24 cellular contexts compared by ENCODE assay signal in the genomic region with DNA sequence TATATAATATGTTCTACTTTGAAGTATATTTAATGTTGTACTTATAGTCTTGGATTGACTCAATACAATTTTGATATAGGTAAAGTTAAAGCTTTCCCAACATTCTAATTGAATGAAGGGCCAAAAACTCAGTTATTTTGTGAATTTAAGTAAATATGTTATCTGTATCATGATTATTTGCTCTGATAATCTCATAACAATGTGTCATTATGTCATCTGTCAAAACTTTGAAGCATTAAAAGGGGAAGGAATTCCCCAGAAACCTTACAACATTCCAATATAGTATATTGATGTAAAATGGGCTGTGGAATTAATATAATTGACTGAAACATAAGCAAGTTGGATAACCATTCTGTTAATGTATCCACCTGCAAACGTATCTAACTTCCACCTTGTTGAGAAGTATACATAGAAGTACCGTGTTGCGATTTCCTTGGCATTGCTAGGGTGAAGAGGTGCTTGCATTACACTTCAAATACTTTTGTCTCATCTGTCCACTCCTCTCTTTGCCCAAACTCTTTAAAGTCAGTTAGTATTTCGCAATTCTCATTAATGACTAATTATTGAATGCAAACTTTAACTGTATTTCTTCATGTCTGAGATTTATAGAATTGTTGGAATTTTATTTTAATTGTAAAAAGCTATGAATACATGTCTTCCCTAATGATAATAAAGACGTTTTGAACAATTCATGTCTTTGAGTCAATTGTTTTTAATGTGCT.
DNase-seq lines count a peak whose midpoint lies in the region; ATAC-seq, FAIRE-seq and TF ChIP-seq lines count a peak whose summit lies in the region.
"Had no signal": no experiment of that assay in that cellular context is flagged by ENCODE, and none has a peak within 500 bp of the region (broad histone marks: within the 10 kb centered on the region; RNA-seq: fewer than 3 reads in every experiment).

No MANE protein-coding gene starts in this region.

- DNase-seq in SK-N-SH: no peak
- DNase-seq in D721Med (ENCODE audit: insufficient read length, low spot score): no peak
- DNase-seq in GM13976 (ENCODE audit: low spot score): no peak
- DNase-seq: AML-193; Caco-2; Calu3; CD4-positive, alpha-beta T cell; CD8-positive, alpha-beta T cell; DMS 273 treated with DMSO at 0.1 percent for 48 hours; DMS153; DMS53; DMS79; DND-41; EL; GDM1 had no signal

- no peak for TF ChIP-seq CTCF in SK-N-SH (IDR thresholded peaks at IDR 0.05)
- TF ChIP-seq CTCF in D721Med (IDR thresholded peaks at IDR 0.05; ENCODE audit: insufficient read depth, missing control alignments): no peak
- TF ChIP-seq CTCF in GM13976 (IDR thresholded peaks at IDR 0.05; ENCODE audit: borderline replicate concordance, control extremely low read depth, extremely low read depth, insufficient read depth, missing control alignments): no peak

- H3K27me3 ChIP-seq in SK-N-SH (ENCODE audit: insufficient read depth): no peaks in the 10 kb centered on the region
- H3K27me3 ChIP-seq: BLaER1 treated with 17β-estradiol and CSF1 and Interleukin-3, amounts not matched to agents 10 nM and 100 nM had no signal

- no peaks in the 10 kb centered on the region for H3F3A ChIP-seq in SK-N-SH (replicated peaks; ENCODE audit: insufficient read depth)

- H2AFZ ChIP-seq in SK-N-SH (ENCODE audit: low read depth): no peak overlapping the region

- H3K27ac ChIP-seq in SK-N-SH (ENCODE audit: low read depth in 2 of 2, low read length in 1 of 2): no peak overlapping the region
- H3K27ac ChIP-seq: 22Rv1; A549; BLaER1 treated with 17β-estradiol and CSF1 and Interleukin-3, amounts not matched to agents 10 nM and 100 nM; C4-2B had no signal

- POLR2A ChIA-PET in SK-N-SH (lab: Yijun Ruan, JAX): no interaction called here

- no peaks in the 10 kb centered on the region for H3K9me2 ChIP-seq in SK-N-SH

- FAIRE-seq in D721Med (lab: Jason Lieb, UNC): peak; percentile 72
- FAIRE-seq: A549, GM12878, GM12892, GM19239 had no signal

- H4K20me1 ChIP-seq in SK-N-SH (ENCODE audit: insufficient read depth): no peaks in the 10 kb centered on the region
- H4K20me1 ChIP-seq: BLaER1 treated with 17β-estradiol and CSF1 and Interleukin-3, amounts not matched to agents 10 nM and 100 nM had no signal

- no peak overlapping the region for H3K4me2 ChIP-seq in SK-N-SH
- H3K4me2 ChIP-seq: A549; BLaER1 treated with 17β-estradiol and CSF1 and Interleukin-3, amounts not matched to agents 10 nM and 100 nM had no signal

- H3K4me3 ChIP-seq in SK-N-SH (ENCODE audit: low read depth in 2 of 2, low read length in 1 of 2): no peak overlapping the region
- H3K4me3 ChIP-seq: A549; BLaER1 treated with 17β-estradiol and CSF1 and Interleukin-3, amounts not matched to agents 10 nM and 100 nM; GM12878 had no signal

- no peaks in the 10 kb centered on the region for H3K36me3 ChIP-seq in SK-N-SH (replicated peaks in 1 of 2; ENCODE audit: control insufficient read depth in 1 of 2, insufficient read depth in 2 of 2, low read length in 1 of 2)
- H3K36me3 ChIP-seq: BLaER1 treated with 17β-estradiol and CSF1 and Interleukin-3, amounts not matched to agents 10 nM and 100 nM had no signal

- H3K4me1 ChIP-seq in SK-N-SH (ENCODE audit: control insufficient read depth in 1 of 2, insufficient read depth in 2 of 2, low read depth in 1 of 2, low read length in 1 of 2): no peaks in the 10 kb centered on the region
- H3K4me1 ChIP-seq: A549; BLaER1 treated with 17β-estradiol and CSF1 and Interleukin-3, amounts not matched to agents 10 nM and 100 nM; Caco-2 had no signal

- no peak for ATAC-seq in SK-N-SH treated with all-trans-retinoic acid at 6 μM for 48 hours
- ATAC-seq: A549; CD8-positive, alpha-beta T cell; GM12878 had no signal

- 29% methylated on average over 5 of the region's 5 CpGs for WGBS in SK-N-SH (ENCODE audit: low lambda C conversion rate)

- CTCF ChIA-PET in SK-N-SH (lab: Yijun Ruan, JAX): interaction anchor here (1.0 kb wide), 1 partner anchor 12 kb away, joined by 3 read pairs; no protein-coding TSS in a partner anchor

- TF ChIP-seq EP300 in SK-N-SH (IDR thresholded peaks at IDR 0.05; ENCODE audit: borderline replicate concordance in 1 of 2, low read depth in 1 of 2, low read length in 1 of 2): no peak
- TF ChIP-seq EP300 in Ishikawa (IDR thresholded peaks at IDR 0.05; ENCODE audit: borderline replicate concordance): no peak

- H3K9ac ChIP-seq in SK-N-SH: no peak overlapping the region
- H3K9ac ChIP-seq: BLaER1 treated with 17β-estradiol and CSF1 and Interleukin-3, amounts not matched to agents 10 nM and 100 nM had no signal

- TF ChIP-seq RAD21 in SK-N-SH (IDR thresholded peaks at IDR 0.05; ENCODE audit: low read length) (no peak), Ishikawa (IDR thresholded peaks at IDR 0.05; ENCODE audit: low read depth) (no peak)

- in situ Hi-C loops in GM13976 (cut with MboI; ENCODE audit: low sequenced_read_pairs, unreplicated experiment): no loop called here

- no peaks in the 10 kb centered on the region for H3K79me2 ChIP-seq in SK-N-SH (ENCODE audit: insufficient read depth)

- H3K9me3 ChIP-seq in SK-N-SH: no peaks in the 10 kb centered on the region
- H3K9me3 ChIP-seq: A549; BLaER1 treated with 17β-estradiol and CSF1 and Interleukin-3, amounts not matched to agents 10 nM and 100 nM; Caco-2 had no signal

TF ChIP-seq in SK-N-SH treated with all-trans-retinoic acid at 6 μM for 48 hours, 23 proteins besides CTCF, POLR2A, EP300 and RAD21:
- TF ChIP-seq ARNTL (CRISPR knock-in tag; IDR thresholded peaks at IDR 0.05; ENCODE audit: borderline replicate concordance, low read depth) (no peak), ISL1 (CRISPR knock-in tag; IDR thresholded peaks at IDR 0.05) (peak; percentile 66)

TF ChIP-seq in SK-N-SH, 30 proteins besides CTCF, POLR2A, EP300 and RAD21:
- no peak for TF ChIP-seq GABPA (IDR thresholded peaks at IDR 0.05; ENCODE audit: low read depth)
- no peak for TF ChIP-seq SMC3 (IDR thresholded peaks at IDR 0.05; ENCODE audit: low read depth, low read length)
- no peak for TF ChIP-seq YY1 (IDR thresholded peaks at IDR 0.05; ENCODE audit: low read depth)
- TF ChIP-seq, protein P1, sequence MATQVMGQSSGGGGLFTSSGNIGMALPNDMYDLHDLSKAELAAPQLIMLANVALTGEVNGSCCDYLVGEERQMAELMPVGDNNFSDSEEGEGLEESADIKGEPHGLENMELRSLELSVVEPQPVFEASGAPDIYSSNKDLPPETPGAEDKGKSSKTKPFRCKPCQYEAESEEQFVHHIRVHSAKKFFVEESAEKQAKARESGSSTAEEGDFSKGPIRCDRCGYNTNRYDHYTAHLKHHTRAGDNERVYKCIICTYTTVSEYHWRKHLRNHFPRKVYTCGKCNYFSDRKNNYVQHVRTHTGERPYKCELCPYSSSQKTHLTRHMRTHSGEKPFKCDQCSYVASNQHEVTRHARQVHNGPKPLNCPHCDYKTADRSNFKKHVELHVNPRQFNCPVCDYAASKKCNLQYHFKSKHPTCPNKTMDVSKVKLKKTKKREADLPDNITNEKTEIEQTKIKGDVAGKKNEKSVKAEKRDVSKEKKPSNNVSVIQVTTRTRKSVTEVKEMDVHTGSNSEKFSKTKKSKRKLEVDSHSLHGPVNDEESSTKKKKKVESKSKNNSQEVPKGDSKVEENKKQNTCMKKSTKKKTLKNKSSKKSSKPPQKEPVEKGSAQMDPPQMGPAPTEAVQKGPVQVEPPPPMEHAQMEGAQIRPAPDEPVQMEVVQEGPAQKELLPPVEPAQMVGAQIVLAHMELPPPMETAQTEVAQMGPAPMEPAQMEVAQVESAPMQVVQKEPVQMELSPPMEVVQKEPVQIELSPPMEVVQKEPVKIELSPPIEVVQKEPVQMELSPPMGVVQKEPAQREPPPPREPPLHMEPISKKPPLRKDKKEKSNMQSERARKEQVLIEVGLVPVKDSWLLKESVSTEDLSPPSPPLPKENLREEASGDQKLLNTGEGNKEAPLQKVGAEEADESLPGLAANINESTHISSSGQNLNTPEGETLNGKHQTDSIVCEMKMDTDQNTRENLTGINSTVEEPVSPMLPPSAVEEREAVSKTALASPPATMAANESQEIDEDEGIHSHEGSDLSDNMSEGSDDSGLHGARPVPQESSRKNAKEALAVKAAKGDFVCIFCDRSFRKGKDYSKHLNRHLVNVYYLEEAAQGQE (IDR thresholded peaks at IDR 0.05; ENCODE audit: low read depth, low read length): no peak
- TF ChIP-seq RXRA (IDR thresholded peaks at IDR 0.05; ENCODE audit: borderline replicate concordance, low read depth): no peak
- TF ChIP-seq CHD2 (IDR thresholded peaks at IDR 0.05; ENCODE audit: low read length, partially characterized antibody): no peak
TF ChIP-seq in SK-N-SH: peak in this region for 0.

TF ChIP-seq in Ishikawa, 13 proteins besides CTCF, POLR2A, EP300 and RAD21:
- 0 out of 2 replicates have a peak, but pooled peaks have one; percentile 8 for TF ChIP-seq CEBPB (IDR thresholded peaks at IDR 0.05)
- TF ChIP-seq ZBTB7A (IDR thresholded peaks at IDR 0.05; ENCODE audit: low read depth): no peak
